1 cellular context compared by ENCODE assay signal in the genomic region with DNA sequence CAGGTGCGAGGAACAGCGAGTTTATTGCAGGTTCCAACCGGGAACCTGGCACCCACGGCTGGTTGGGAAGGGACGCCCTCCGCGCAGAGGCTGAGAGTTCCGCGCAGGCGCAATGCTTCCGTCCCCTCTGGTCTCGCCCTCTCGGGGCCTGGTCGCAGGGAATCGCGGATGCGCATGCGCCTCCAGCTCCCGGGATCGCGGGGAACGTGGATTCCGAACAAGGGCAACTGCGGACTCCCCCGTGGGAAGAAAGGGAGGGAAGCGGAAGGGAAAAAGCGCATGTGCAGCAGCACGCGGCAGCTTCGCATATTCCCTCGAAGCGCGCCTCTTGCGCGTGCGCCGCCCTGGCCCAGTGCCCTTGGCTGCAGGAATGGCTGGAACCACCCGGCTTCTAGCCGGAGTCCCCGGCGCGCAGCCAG.
TF ChIP-seq lines count a peak whose summit lies in the region.

No MANE protein-coding gene starts in this region.

TF ChIP-seq in K562, 482 proteins besides CTCF, POLR2A, EP300 and RAD21:
- TF ChIP-seq, protein P1, sequence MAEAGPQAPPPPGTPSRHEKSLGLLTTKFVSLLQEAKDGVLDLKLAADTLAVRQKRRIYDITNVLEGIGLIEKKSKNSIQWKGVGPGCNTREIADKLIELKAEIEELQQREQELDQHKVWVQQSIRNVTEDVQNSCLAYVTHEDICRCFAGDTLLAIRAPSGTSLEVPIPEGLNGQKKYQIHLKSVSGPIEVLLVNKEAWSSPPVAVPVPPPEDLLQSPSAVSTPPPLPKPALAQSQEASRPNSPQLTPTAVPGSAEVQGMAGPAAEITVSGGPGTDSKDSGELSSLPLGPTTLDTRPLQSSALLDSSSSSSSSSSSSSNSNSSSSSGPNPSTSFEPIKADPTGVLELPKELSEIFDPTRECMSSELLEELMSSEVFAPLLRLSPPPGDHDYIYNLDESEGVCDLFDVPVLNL (CRISPR knock-in tag; IDR thresholded peaks at IDR 0.05; ENCODE audit: low read depth) = no peak
- TF ChIP-seq SNRNP70 (optimal IDR thresholded peaks at IDR 0.05; ENCODE audit: low read depth, low read length) = no peak
- TF ChIP-seq, protein P2, sequence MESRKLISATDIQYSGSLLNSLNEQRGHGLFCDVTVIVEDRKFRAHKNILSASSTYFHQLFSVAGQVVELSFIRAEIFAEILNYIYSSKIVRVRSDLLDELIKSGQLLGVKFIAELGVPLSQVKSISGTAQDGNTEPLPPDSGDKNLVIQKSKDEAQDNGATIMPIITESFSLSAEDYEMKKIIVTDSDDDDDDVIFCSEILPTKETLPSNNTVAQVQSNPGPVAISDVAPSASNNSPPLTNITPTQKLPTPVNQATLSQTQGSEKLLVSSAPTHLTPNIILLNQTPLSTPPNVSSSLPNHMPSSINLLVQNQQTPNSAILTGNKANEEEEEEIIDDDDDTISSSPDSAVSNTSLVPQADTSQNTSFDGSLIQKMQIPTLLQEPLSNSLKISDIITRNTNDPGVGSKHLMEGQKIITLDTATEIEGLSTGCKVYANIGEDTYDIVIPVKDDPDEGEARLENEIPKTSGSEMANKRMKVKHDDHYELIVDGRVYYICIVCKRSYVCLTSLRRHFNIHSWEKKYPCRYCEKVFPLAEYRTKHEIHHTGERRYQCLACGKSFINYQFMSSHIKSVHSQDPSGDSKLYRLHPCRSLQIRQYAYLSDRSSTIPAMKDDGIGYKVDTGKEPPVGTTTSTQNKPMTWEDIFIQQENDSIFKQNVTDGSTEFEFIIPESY (CRISPR knock-in tag; IDR thresholded peaks at IDR 0.05) = peak; percentile 87
- no peak for TF ChIP-seq MAFK (IDR thresholded peaks at IDR 0.05; ENCODE audit: low read length)
- no peak for TF ChIP-seq CHD1 (IDR thresholded peaks at IDR 0.05; ENCODE audit: low read length)
- TF ChIP-seq PURB (CRISPR knock-in tag; IDR thresholded peaks at IDR 0.05; ENCODE audit: low read depth) = no peak
